In the genomic region with DNA sequence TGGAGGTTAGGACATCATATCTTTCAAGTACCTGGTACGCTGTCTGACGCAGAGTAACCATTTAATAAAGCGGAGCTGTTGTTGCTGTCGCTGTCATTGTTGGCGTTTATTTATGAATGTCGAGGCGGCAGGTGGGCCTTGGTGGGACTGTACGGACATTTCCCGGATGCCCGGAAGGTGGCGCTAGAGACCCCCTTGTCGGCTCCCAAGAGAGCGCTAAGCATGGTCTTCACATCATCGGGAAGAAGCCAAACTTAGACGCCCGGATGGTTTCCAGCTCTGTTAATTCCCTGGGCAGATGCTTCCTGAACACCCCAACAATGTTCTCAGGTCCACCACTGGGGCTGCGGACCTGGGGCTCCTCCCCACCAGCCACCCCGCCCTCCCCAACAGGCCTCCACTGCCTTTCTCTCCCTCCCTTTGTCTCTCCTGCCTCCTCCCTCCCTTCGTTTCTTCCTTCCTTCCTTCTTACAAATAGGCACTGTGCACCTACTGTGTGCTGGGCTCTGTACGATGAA, we compare ENCODE assay signal across 8 cellular contexts. TPM values are rescaled to one million over a fixed set of nuclear protein-coding genes. Genes with fewer than 3 reads are reported as not detected.
A peak's percentile ranks its signal among the peaks of the same experiment; 100 is the strongest.
DNase-seq lines count a peak whose midpoint lies in the region; ATAC-seq and TF ChIP-seq lines count a peak whose summit lies in the region.

No MANE protein-coding gene starts in this region.

- H3K4me3 ChIP-seq in AG09309 (ENCODE audit: control insufficient read depth, low read depth, low read length), result no peak overlapping the region
- peak overlapping the region in 1 of 8 donors; percentile 30 for H3K4me3 ChIP-seq in spleen

- H3K4me1 Mint-ChIP-seq in MCF 10A (ENCODE audit: insufficient read depth, unreplicated experiment), result peaks cover 44% of the 10 kb centered on the region
- peaks cover 15% of the 10 kb centered on the region in 2 donors for H3K4me1 Mint-ChIP-seq in immature natural killer cell

- H3K4me3 Mint-ChIP-seq in MCF 10A (ENCODE audit: unreplicated experiment) (no peak overlapping the region), immature natural killer cell (no peak overlapping the region)

- CTCF ChIA-PET in MCF 10A (lab: Yijun Ruan, JAX), result interaction anchor here (0.6 to 2.0 kb wide), 56 partner anchors 8 to 1049 kb away, joined by 3 to 121 read pairs (median 4); a partner anchor contains a TSS

- BruUV-seq in MCF 10A (replicated peaks; lab: Mats Ljungman, UMichigan), result no TSS peak

- peaks cover 0 to 10% (median 0%) of the 10 kb centered on the region in 7 donors for H3K27me3 ChIP-seq in spleen (replicated peaks in 1 of 7)

- H3K27me3 Mint-ChIP-seq in MCF 10A (ENCODE audit: insufficient read depth, unreplicated experiment) (no peaks in the 10 kb centered on the region), immature natural killer cell (ENCODE audit: low read depth in 3 of 3) (peaks cover 6 to 17% (median 13%) of the 10 kb centered on the region in 3 donors)

- H3K36me3 ChIP-seq in spleen, result no peaks in the 10 kb centered on the region

- intact Hi-C loops in MCF 10A (cut with micrococcal nuclease), result loop anchor here (1.0 kb wide), 5 partner anchors 16 to 215 kb away; a partner anchor contains a TSS
- intact Hi-C loops in spleen (cut with DNase I; ENCODE audit: low total_unique reads), result loop anchor here (5.0 to 10.0 kb wide), 2 partner anchors 50 to 428 kb away; a partner anchor contains a TSS

- no peaks in the 10 kb centered on the region for H3K9me3 ChIP-seq in spleen

- 4 to 9% (median 6%) methylated on average over 18 to 20 of the region's 20 CpGs for WGBS in spleen, 5 donors

- no peak for TF ChIP-seq POLR2A in spleen (IDR thresholded peaks at IDR 0.05)

- H3K9me3 Mint-ChIP-seq in MCF 10A (ENCODE audit: unreplicated experiment) (no peaks in the 10 kb centered on the region), immature natural killer cell (peaks cover 0 to 2% (median 0%) of the 10 kb centered on the region in 6 donors)

- H3K4me1 ChIP-seq in spleen, result peaks cover 32 to 62% (median 50%) of the 10 kb centered on the region in 6 donors

- DNase-seq in AG09309 (ENCODE audit: low read depth), result no peak
- peak; percentile 47 for DNase-seq in GM19240 (ENCODE audit: insufficient read length, low spot score)
- peak; percentile 61 for DNase-seq in NCI-H2029 (lab: John Stamatoyannopoulos, UW)
- peak; percentile 89 for DNase-seq in MCF 10A (ENCODE audit: unreplicated experiment)
- DNase-seq in immature natural killer cell, result peak; percentile 76 to 78 (median 77)
- peak; percentile 94 for DNase-seq in spleen

- POLR2A ChIA-PET in MCF 10A (lab: Yijun Ruan, JAX), result interaction anchor here (0.5 to 3.0 kb wide), 16 partner anchors 10 to 614 kb away, joined by 3 to 26 read pairs (median 4); a partner anchor contains a TSS

- no peak overlapping the region for H3K27ac Mint-ChIP-seq in MCF 10A (ENCODE audit: low read depth, unreplicated experiment)
- peak overlapping the region in 4 of 6 donors; percentile 38 to 77 (median 68) for H3K27ac Mint-ChIP-seq in immature natural killer cell

- no peaks in the 10 kb centered on the region for H3K36me3 Mint-ChIP-seq in MCF 10A (ENCODE audit: insufficient read depth, unreplicated experiment)
- no peaks in the 10 kb centered on the region for H3K36me3 Mint-ChIP-seq in immature natural killer cell

- TF ChIP-seq CTCF in AG09309 (IDR thresholded peaks at IDR 0.05; ENCODE audit: control insufficient read depth, insufficient read depth, low read depth, low read length, missing control alignments) (peak; percentile 87), VCaP (conservative IDR thresholded peaks at IDR 0.05) (peak; percentile 81), MCF 10A (IDR thresholded peaks at IDR 0.05; ENCODE audit: unreplicated experiment) (peak; percentile 97), spleen (IDR thresholded peaks at IDR 0.05 in 8 of 11, conservative IDR thresholded peaks at IDR 0.05 in 3 of 11) (peak; percentile 71 to 94 (median 92))

- ATAC-seq in GM18867 (IDR thresholded peaks at IDR 0.05; ENCODE audit: unreplicated experiment), result no peak

- no peak overlapping the region for H3K27ac ChIP-seq in VCaP
- H3K27ac ChIP-seq in spleen, result peak overlapping the region in 6 of 8 donors; percentile 73 to 87 (median 84)

RNA-seq across cellular contexts. Expression of a gene that starts 54.1 kb away (rescaled TPM):
- total RNA-seq in MCF 10A (2022) (594 and 611 TPM in 2 replicates), spleen (100 to 1,000 TPM; 197 to 818 (median 376) TPM)
- polyA plus RNA-seq in immature natural killer cell (1,000 to 10,000 TPM in 1 of 3 donors, 100 to 1,000 TPM in 2; 548 to 1,082 (median 887) TPM), spleen (100 to 1,000 TPM in 1 of 3 donors, 10 to 100 TPM in 2; 46.0 to 116 (median 68.9) TPM)
